Comparison of ENCODE assay signal across 29 cellular contexts in genomic region chr7:131943211-131943610, GRCh38.
DNase-seq lines count a peak whose midpoint lies in the region; TF ChIP-seq lines count a peak whose summit lies in the region.
"Had no signal": no experiment of that assay in that cellular context is flagged by ENCODE, and none has a peak within 500 bp of the region (broad histone marks: within the 10 kb centered on the region; RNA-seq: fewer than 3 reads in every experiment).

No MANE protein-coding gene starts in this region.

- no peaks in the 10 kb centered on the region for H4K20me1 ChIP-seq in Karpas-422 (ENCODE audit: insufficient read depth, low read depth, low read length)
- H4K20me1 ChIP-seq: BLaER1; BLaER1 treated with 17β-estradiol and CSF1 and Interleukin-3, amounts not matched to agents 10 nM and 100 nM had no signal

- no peaks in the 10 kb centered on the region for H3K4me1 Mint-ChIP-seq in endodermal cell
- H3K4me1 Mint-ChIP-seq: B cell; CD14-positive monocyte; CD4-positive, alpha-beta memory T cell; CD4-positive, CD25-positive, alpha-beta regulatory T cell; CD8-positive, alpha-beta memory T cell had no signal

- peaks cover 40% of the 10 kb centered on the region for H3K27me3 Mint-ChIP-seq in endodermal cell (ENCODE audit: insufficient read depth)

- H3K9me2 ChIP-seq in Karpas-422 (replicated peaks; ENCODE audit: insufficient read depth, low read length), result no peaks in the 10 kb centered on the region

- H3K4me2 ChIP-seq in Karpas-422 (ENCODE audit: low read depth, low read length, poor library complexity, severe bottlenecking), result no peak overlapping the region
- H3K4me2 ChIP-seq: A549; BLaER1; BLaER1 treated with 17β-estradiol and CSF1 and Interleukin-3, amounts not matched to agents 10 nM and 100 nM had no signal

- no peak overlapping the region for H3K4me3 ChIP-seq in Karpas-422 (ENCODE audit: low read length)
- no peak overlapping the region for H3K4me3 ChIP-seq in endodermal cell (ENCODE audit: low read length)
- H3K4me3 ChIP-seq: A549; BLaER1; BLaER1 treated with 17β-estradiol and CSF1 and Interleukin-3, amounts not matched to agents 10 nM and 100 nM had no signal

- H3K36me3 ChIP-seq in Karpas-422 (ENCODE audit: insufficient read depth, low read length) (no peaks in the 10 kb centered on the region), endodermal cell (ENCODE audit: control insufficient read depth, insufficient read depth, low read length) (no peaks in the 10 kb centered on the region)
- H3K36me3 ChIP-seq: BE2C; BLaER1; BLaER1 treated with 17β-estradiol and CSF1 and Interleukin-3, amounts not matched to agents 10 nM and 100 nM had no signal

- no peaks in the 10 kb centered on the region for H3K4me1 ChIP-seq in Karpas-422 (ENCODE audit: low read length)
- H3K4me1 ChIP-seq in endodermal cell (ENCODE audit: control insufficient read depth, insufficient read depth, low read length), result no peaks in the 10 kb centered on the region

- 86% methylated on average over 4 of the region's 4 CpGs; no CpG with 5 or more reads in 1 of the 2 experiments for WGBS in endodermal cell (ENCODE audit: insufficient coverage in 1 of 2, insufficient read length in 1 of 2), 2 experiments

- H2AFZ ChIP-seq in Karpas-422 (ENCODE audit: low read length), result no peak overlapping the region

- H3K4me3 Mint-ChIP-seq in endodermal cell, result no peak overlapping the region
- H3K4me3 Mint-ChIP-seq: B cell; CD14-positive monocyte; CD4-positive, alpha-beta memory T cell; CD4-positive, alpha-beta T cell; CD4-positive, CD25-positive, alpha-beta regulatory T cell; CD8-positive, alpha-beta memory T cell; CD8-positive, alpha-beta T cell had no signal

- peak; percentile 2 for DNase-seq in Karpas-422
- DNase-seq in endodermal cell, result peak; percentile 6
- DNase-seq in central memory CD4-positive, alpha-beta T cell, result no peak
- DNase-seq in dedifferentiated amniotic fluid mesenchymal stem cell (ENCODE audit: extremely low spot score), result no peak
- DNase-seq: 8988T; ACHN; AML-193; BE2C; C1 segment of cervical spinal cord; Caco-2; Calu3; CD4-positive, alpha-beta memory T cell; CD4-positive, alpha-beta T cell; CD4-positive, CD25-positive, alpha-beta regulatory T cell; CD8-positive, alpha-beta memory T cell; CD8-positive, alpha-beta T cell; COR-L47; DMS 273 treated with DMSO at 0.1 percent for 48 hours; DMS153; DMS53; DND-41; EL had no signal

- H3K27me3 ChIP-seq in Karpas-422 (ENCODE audit: low read length), result no peaks in the 10 kb centered on the region; the same call in 1 of the 2 replicates
- peaks cover 41% of the 10 kb centered on the region for H3K27me3 ChIP-seq in endodermal cell (ENCODE audit: control insufficient read depth, insufficient read depth, low read length, poor library complexity, severe bottlenecking)
- H3K27me3 ChIP-seq: BLaER1 had no signal

- no peaks in the 10 kb centered on the region for H3K36me3 Mint-ChIP-seq in endodermal cell (ENCODE audit: low read depth)
- H3K36me3 Mint-ChIP-seq: CD14-positive monocyte; CD4-positive, alpha-beta memory T cell; CD4-positive, CD25-positive, alpha-beta regulatory T cell; CD8-positive, alpha-beta memory T cell; CD8-positive, alpha-beta T cell had no signal

- H3K9me3 ChIP-seq in Karpas-422 (ENCODE audit: low read length), result no peaks in the 10 kb centered on the region
- peaks cover 10% of the 10 kb centered on the region for H3K9me3 ChIP-seq in endodermal cell (ENCODE audit: control insufficient read depth, low read length)
- H3K9me3 ChIP-seq: BE2C, Caco-2 had no signal

- TF ChIP-seq CTCF in endodermal cell (conservative IDR thresholded peaks at IDR 0.05), result no peak

- H3K27ac ChIP-seq in Karpas-422 (ENCODE audit: low read length), result no peak overlapping the region
- H3K27ac ChIP-seq in endodermal cell (ENCODE audit: low read depth, low read length), result no peak overlapping the region
- H3K27ac ChIP-seq: 22Rv1; A549; BLaER1; BLaER1 treated with 17β-estradiol and CSF1 and Interleukin-3, amounts not matched to agents 10 nM and 100 nM; C4-2B had no signal

- peaks cover 10% of the 10 kb centered on the region for H3K9me3 Mint-ChIP-seq in endodermal cell
- H3K9me3 Mint-ChIP-seq: CD8-positive, alpha-beta T cell had no signal

- H3K27ac Mint-ChIP-seq in endodermal cell, result no peak overlapping the region
- H3K27ac Mint-ChIP-seq: B cell; CD4-positive, alpha-beta memory T cell; CD4-positive, alpha-beta T cell; CD4-positive, CD25-positive, alpha-beta regulatory T cell; CD8-positive, alpha-beta memory T cell; CD8-positive, alpha-beta T cell had no signal

- H3K9ac ChIP-seq in Karpas-422 (ENCODE audit: low read length) (no peak overlapping the region), endodermal cell (ENCODE audit: extremely low read depth, low read length, poor library complexity, severe bottlenecking) (no peak overlapping the region)
- H3K9ac ChIP-seq: BLaER1; BLaER1 treated with 17β-estradiol and CSF1 and Interleukin-3, amounts not matched to agents 10 nM and 100 nM had no signal

- no peaks in the 10 kb centered on the region for H3K79me2 ChIP-seq in Karpas-422 (ENCODE audit: low read length)

Comparison
In these comparisons a context has a peak if more than half of its experiments do, and no peak if none do; other contexts are left out.
1. DNase-seq: peak in Karpas-422 (single experiment) and endodermal cell (single experiment); none in central memory CD4-positive, alpha-beta T cell (single experiment) and dedifferentiated amniotic fluid mesenchymal stem cell (single experiment).